ENCODE assay signal across 21 cellular contexts in the genomic region with DNA sequence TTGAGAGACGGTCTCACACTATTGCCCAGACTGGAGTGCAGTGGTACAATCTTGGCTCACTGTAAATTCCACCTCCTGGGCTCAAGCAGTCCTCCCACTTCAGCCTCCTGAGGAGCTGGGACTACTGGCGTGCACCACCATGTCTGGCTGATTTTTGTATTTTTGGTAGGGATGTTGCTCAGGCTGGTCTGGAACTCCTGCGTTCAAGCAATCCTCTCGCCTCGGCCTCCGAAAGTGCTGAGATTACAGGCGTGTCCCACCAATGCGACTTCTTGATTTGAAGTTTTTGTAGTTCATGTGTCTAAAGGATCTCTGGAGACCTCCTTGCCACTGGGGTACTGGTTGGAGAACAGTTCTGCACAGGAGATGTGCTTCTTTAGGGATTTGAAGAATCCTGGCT. TPM values are rescaled to one million over a fixed set of nuclear protein-coding genes. Genes with fewer than 3 reads are reported as not detected.
DNase-seq lines count a peak whose midpoint lies in the region; ATAC-seq and TF ChIP-seq lines count a peak whose summit lies in the region.
"Had no signal": no experiment of that assay in that cellular context is flagged by ENCODE, and none has a peak within 500 bp of the region (broad histone marks: within the 10 kb centered on the region; RNA-seq: fewer than 3 reads in every experiment).

No MANE protein-coding gene starts in this region.

- H3K9me3 ChIP-seq in T-helper 17 cell (ENCODE audit: control insufficient read depth, low read length, poor library complexity, severe bottlenecking), result no peaks in the 10 kb centered on the region
- no peaks in the 10 kb centered on the region for H3K9me3 ChIP-seq in endodermal cell (ENCODE audit: control insufficient read depth, low read length)
- H3K9me3 ChIP-seq: A549, MG63 had no signal

- H3K36me3 Mint-ChIP-seq in T-helper 17 cell (ENCODE audit: low read depth) (peaks cover 10% of the 10 kb centered on the region), endodermal cell (ENCODE audit: low read depth) (no peaks in the 10 kb centered on the region)
- peaks cover 100% of the 10 kb centered on the region for H3K36me3 Mint-ChIP-seq in stimulated activated effector memory CD8-positive, alpha-beta T cell treated with anti-CD3 and anti-CD28 coated beads, Interleukin-12 subunit alpha, Interleukin-12 subunit beta, amount 100 ng/mL, for 72 hours

- no peaks in the 10 kb centered on the region for H3K27me3 Mint-ChIP-seq in T-helper 17 cell
- no peaks in the 10 kb centered on the region for H3K27me3 Mint-ChIP-seq in endodermal cell (ENCODE audit: insufficient read depth)
- H3K27me3 Mint-ChIP-seq: B cell had no signal

- no peak for TF ChIP-seq CTCF in endodermal cell (conservative IDR thresholded peaks at IDR 0.05)

- no peak overlapping the region for H3K4me3 ChIP-seq in endodermal cell (ENCODE audit: low read length)
- H3K4me3 ChIP-seq: A549, MG63 had no signal

- ATAC-seq in T-helper 17 cell (no peak), left lobe of liver (no peak)
- no peak for ATAC-seq in stimulated activated effector memory CD8-positive, alpha-beta T cell treated with anti-CD3 and anti-CD28 coated beads, Interleukin-12 subunit alpha, Interleukin-12 subunit beta, amount 100 ng/mL, for 72 hours
- ATAC-seq: A549 had no signal

- H3K9ac ChIP-seq in endodermal cell (ENCODE audit: extremely low read depth, low read length, poor library complexity, severe bottlenecking), result no peak overlapping the region

- peak overlapping the region; percentile 47 for H3K27ac Mint-ChIP-seq in T-helper 17 cell
- H3K27ac Mint-ChIP-seq in stimulated activated effector memory CD8-positive, alpha-beta T cell treated with anti-CD3 and anti-CD28 coated beads, Interleukin-12 subunit alpha, Interleukin-12 subunit beta, amount 100 ng/mL, for 72 hours, result peak overlapping the region; percentile 52
- H3K27ac Mint-ChIP-seq in endodermal cell, result no peak overlapping the region
- H3K27ac Mint-ChIP-seq: B cell, CD14-positive monocyte, H9 had no signal

- no peaks in the 10 kb centered on the region for H3K4me1 ChIP-seq in endodermal cell (ENCODE audit: control insufficient read depth, insufficient read depth, low read length)
- H3K4me1 ChIP-seq: A549 had no signal

- WGBS in endodermal cell (ENCODE audit: insufficient coverage in 1 of 2, insufficient read length in 1 of 2), 2 experiments, result 96% methylated on average over 8 of the region's 8 CpGs; no CpG with 5 or more reads in 1 of the 2 experiments

- no peaks in the 10 kb centered on the region for H3K27me3 ChIP-seq in endodermal cell (ENCODE audit: control insufficient read depth, insufficient read depth, low read length, poor library complexity, severe bottlenecking)
- H3K27me3 ChIP-seq: MG63 had no signal

- H3K36me3 ChIP-seq in endodermal cell (ENCODE audit: control insufficient read depth, insufficient read depth, low read length), result no peaks in the 10 kb centered on the region
- H3K36me3 ChIP-seq: MG63 had no signal

- H3K4me3 Mint-ChIP-seq in T-helper 17 cell (no peak overlapping the region), endodermal cell (no peak overlapping the region)
- H3K4me3 Mint-ChIP-seq in stimulated activated effector memory CD8-positive, alpha-beta T cell treated with anti-CD3 and anti-CD28 coated beads, Interleukin-12 subunit alpha, Interleukin-12 subunit beta, amount 100 ng/mL, for 72 hours, result no peak overlapping the region
- H3K4me3 Mint-ChIP-seq: B cell, CD14-positive monocyte, H9 had no signal

- DNase-seq in activated effector memory CD4-positive, alpha-beta T cell treated with anti-CD3 and anti-CD28 coated beads, Interleukin-2, amount 50 U/mL, for 16 hours, result peak; percentile 36
- no peak for DNase-seq in activated effector memory CD4-positive, alpha-beta T cell treated with Interleukin-2 at 50 U/mL for 16 hours
- DNase-seq in T-helper 17 cell, result no peak
- DNase-seq in left lobe of liver (ENCODE audit: low spot score), result peak; percentile 37
- no peak for DNase-seq in stimulated activated effector memory CD8-positive, alpha-beta T cell treated with anti-CD3 and anti-CD28 coated beads, Interleukin-12 subunit alpha, Interleukin-12 subunit beta, amount 100 ng/mL, for 72 hours (ENCODE audit: low spot score in 2 of 2)
- no peak for DNase-seq in NCI-H187 (lab: John Stamatoyannopoulos, UW)
- DNase-seq in NCI-H1694 (lab: John Stamatoyannopoulos, UW), result no peak
- DNase-seq in endodermal cell, result no peak
- DNase-seq: GF-D8, H9, MG63, NCI-H1417, NCI-H187 treated with DMSO at 0.1 percent for 48 hours, NCI-H2107, NCI-H446 treated with DMSO at 0.1 percent for 48 hours, NCI-H526 treated with DMSO at 0.1 percent for 48 hours, SHP77 treated with DMSO at 0.1 percent for 48 hours had no signal

- H3K4me1 Mint-ChIP-seq in T-helper 17 cell (peaks cover 9% of the 10 kb centered on the region), endodermal cell (peaks cover 5% of the 10 kb centered on the region)
- H3K4me1 Mint-ChIP-seq in stimulated activated effector memory CD8-positive, alpha-beta T cell treated with anti-CD3 and anti-CD28 coated beads, Interleukin-12 subunit alpha, Interleukin-12 subunit beta, amount 100 ng/mL, for 72 hours, result peaks cover 40% of the 10 kb centered on the region
- H3K4me1 Mint-ChIP-seq: B cell, CD14-positive monocyte had no signal

- H3K27ac ChIP-seq in endodermal cell (ENCODE audit: low read depth, low read length), result no peak overlapping the region
- H3K27ac ChIP-seq: A549, RWPE1 had no signal

- peaks cover 2% of the 10 kb centered on the region for H3K9me3 Mint-ChIP-seq in stimulated activated effector memory CD8-positive, alpha-beta T cell treated with anti-CD3 and anti-CD28 coated beads, Interleukin-12 subunit alpha, Interleukin-12 subunit beta, amount 100 ng/mL, for 72 hours
- H3K9me3 Mint-ChIP-seq in endodermal cell, result peaks cover 1% of the 10 kb centered on the region
- H3K9me3 Mint-ChIP-seq: H9 had no signal

RNA-seq across cellular contexts. Expression of a gene that starts 28.1 kb away (rescaled TPM):
- total RNA-seq in T-helper 17 cell (10 to 100 TPM; 28.9 to 36.1 TPM), left lobe of liver (0.43 TPM), endodermal cell (under 1 TPM; 0.58 to 0.79 TPM)
- 0.46 TPM for polyA plus RNA-seq in endodermal cell (2013, experiment 1 of 2)
- 0.50 TPM for polyA plus RNA-seq in endodermal cell (2013, experiment 2 of 2)

RNA-seq across cellular contexts. Expression of a gene that starts 33.4 kb away (rescaled TPM):
- total RNA-seq in T-helper 17 cell (100 to 1,000 TPM in 1 of 2 donors, 10 to 100 TPM in 1; 87.2 to 107 TPM), left lobe of liver (29.9 TPM), endodermal cell (100 to 1,000 TPM; 112 to 148 TPM)
- 172 TPM for polyA plus RNA-seq in endodermal cell (2013, experiment 1 of 2)
- polyA plus RNA-seq in endodermal cell (2013, experiment 2 of 2), result 168 TPM

Comparison
In these comparisons a context has a peak if more than half of its experiments do, and no peak if none do; other contexts are left out.
1. DNase-seq: peak in activated effector memory CD4-positive, alpha-beta T cell treated with anti-CD3 and anti-CD28 coated beads, Interleukin-2, amount 50 U/mL, for 16 hours (single experiment) and left lobe of liver (single experiment); none in activated effector memory CD4-positive, alpha-beta T cell treated with Interleukin-2 at 50 U/mL for 16 hours (single experiment), T-helper 17 cell (0 of 3), stimulated activated effector memory CD8-positive, alpha-beta T cell treated with anti-CD3 and anti-CD28 coated beads, Interleukin-12 subunit alpha, Interleukin-12 subunit beta, amount 100 ng/mL, for 72 hours (0 of 2), NCI-H187 (0 of 2), NCI-H1694 (single experiment) and endodermal cell (single experiment).
2. RNA of a gene that starts 28.1 kb away (total RNA-seq): 28.9 to 36.1 TPM in T-helper 17 cell; 0.58 to 0.79 TPM in endodermal cell and 0.43 TPM in left lobe of liver (single experiment); every median in the first group is over 10 times any median in the second.